10 cellular contexts compared by ENCODE assay signal in the genomic region with DNA sequence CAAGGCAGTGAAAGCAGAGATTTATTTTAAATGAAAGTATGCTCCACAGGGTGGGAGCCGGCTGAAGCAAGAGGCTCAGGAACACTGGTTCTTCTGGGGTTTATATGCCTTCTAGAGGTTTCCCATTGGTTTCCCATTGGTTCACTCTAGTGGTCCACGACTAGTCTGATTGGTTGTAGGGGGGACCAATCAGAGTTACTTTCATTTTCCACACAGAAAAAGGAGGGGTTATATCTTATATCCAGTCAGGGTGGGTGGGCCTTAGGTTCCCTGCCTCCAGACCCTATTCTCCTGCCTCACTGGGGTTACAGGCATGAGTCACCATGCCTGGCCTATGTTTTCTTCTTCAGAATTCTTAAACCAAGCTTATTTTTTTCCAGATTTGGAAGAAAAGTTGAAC.
DNase-seq lines count a peak whose midpoint lies in the region; ATAC-seq and TF ChIP-seq lines count a peak whose summit lies in the region.
"Had no signal": no experiment of that assay in that cellular context is flagged by ENCODE, and none has a peak within 500 bp of the region (broad histone marks: within the 10 kb centered on the region; RNA-seq: fewer than 3 reads in every experiment).

No MANE protein-coding gene starts in this region.

- intact Hi-C loops in left ventricle myocardium inferior (cut with micrococcal nuclease) = no loop called here
- intact Hi-C loops in Right ventricle myocardium inferior (cut with DNase I) = no loop called here
- intact Hi-C loops in aorta (cut with DNase I) = no loop called here

- peaks cover 81% of the 10 kb centered on the region for H3K4me1 ChIP-seq in left ventricle myocardium inferior
- peaks cover 53% of the 10 kb centered on the region for H3K4me1 ChIP-seq in adipocyte (ENCODE audit: control insufficient read depth, insufficient read depth, low read length)
- H3K4me1 ChIP-seq in aorta (ENCODE audit: control insufficient read depth in 1 of 2, insufficient read depth in 2 of 2, low read length in 2 of 2) = no peaks in the 10 kb centered on the region

- H3K9ac ChIP-seq in adipocyte (ENCODE audit: low read length) = no peak overlapping the region

- H3K27me3 ChIP-seq in left ventricle myocardium inferior (ENCODE audit: low read depth) (no peaks in the 10 kb centered on the region), adipocyte (replicated peaks; ENCODE audit: control insufficient read depth, insufficient read depth, low read length) (no peaks in the 10 kb centered on the region), aorta (ENCODE audit: control insufficient read depth in 1 of 2, insufficient read depth in 2 of 2, low read length in 1 of 2) (no peaks in the 10 kb centered on the region)

- no peak for TF ChIP-seq CTCF in left ventricle myocardium inferior (IDR thresholded peaks at IDR 0.05; ENCODE audit: borderline replicate concordance)

- ATAC-seq in Right ventricle myocardium inferior = no peak
- peak; percentile 12 for ATAC-seq in aorta (ENCODE audit: low FRiP score)
- no peak for ATAC-seq in GM18519 (IDR thresholded peaks at IDR 0.05; ENCODE audit: low FRiP score, unreplicated experiment)

- 95 to 97% methylated on average over 2 of the region's 2 CpGs for WGBS in aorta, 2 donors

- H3K36me3 ChIP-seq in left ventricle myocardium inferior (peaks cover 56% of the 10 kb centered on the region), adipocyte (ENCODE audit: control insufficient read depth, insufficient read depth, low read length, severe bottlenecking) (peaks cover 42% of the 10 kb centered on the region), aorta (ENCODE audit: control insufficient read depth in 1 of 2, insufficient read depth in 2 of 2, low read length in 1 of 2) (peaks cover 0 to 5% of the 10 kb centered on the region in 2 donors)

- H3K27ac ChIP-seq in left ventricle myocardium inferior (replicated peaks) = peak overlapping the region; percentile 86
- peak overlapping the region in 1 of 2 donors; percentile 45 for H3K27ac ChIP-seq in aorta (ENCODE audit: low read depth in 1 of 2, low read length in 2 of 2)

- H3K4me3 ChIP-seq in left ventricle myocardium inferior = no peak overlapping the region
- H3K4me3 ChIP-seq in adipocyte (ENCODE audit: low read length) = no peak overlapping the region
- no peak overlapping the region for H3K4me3 ChIP-seq in aorta (ENCODE audit: low read length in 2 of 2)

- no peak for DNase-seq in left ventricle myocardium inferior
- no peak for DNase-seq in Right ventricle myocardium inferior (ENCODE audit: missing footprints)
- DNase-seq in adipocyte (ENCODE audit: low read depth) = peak; percentile 17
- DNase-seq in iPS-NIHi11 (ENCODE audit: low spot score) = peak; percentile 19
- no peak for DNase-seq in aorta
- no peak for DNase-seq in activated CD8-positive, alpha-beta memory T cell treated with anti-CD3 and anti-CD28 coated beads, Interleukin-2, amount 50 U/mL, for 48 hours
- no peak for DNase-seq in DMS79 treated with DMSO at 0.1 percent for 48 hours (lab: John Stamatoyannopoulos, UW)
- DNase-seq: activated CD4-positive, CD25-positive, alpha-beta regulatory T cell; midbrain had no signal

- no peaks in the 10 kb centered on the region for H3K9me3 ChIP-seq in left ventricle myocardium inferior (replicated peaks)
- no peaks in the 10 kb centered on the region for H3K9me3 ChIP-seq in adipocyte (ENCODE audit: control insufficient read depth, low read length)
- H3K9me3 ChIP-seq in aorta (ENCODE audit: control insufficient read depth, low read length) = no peaks in the 10 kb centered on the region

Comparison
In these comparisons a context has a peak if more than half of its experiments do, and no peak if none do; other contexts are left out.
1. DNase-seq: peak in adipocyte (single experiment) and iPS-NIHi11 (single experiment); none in left ventricle myocardium inferior (single experiment), Right ventricle myocardium inferior (single experiment), aorta (0 of 2), activated CD8-positive, alpha-beta memory T cell treated with anti-CD3 and anti-CD28 coated beads, Interleukin-2, amount 50 U/mL, for 48 hours (single experiment) and DMS79 treated with DMSO at 0.1 percent for 48 hours (single experiment).